In genomic region chr3:112231727-112232126, GRCh38 we compare ENCODE assay signal across 23 cellular contexts.
"Had no signal": no experiment of that assay in that cellular context is flagged by ENCODE, and none has a peak within 500 bp of the region (broad histone marks: within the 10 kb centered on the region; RNA-seq: fewer than 3 reads in every experiment).

No MANE protein-coding gene starts in this region.

- H3K4me3 ChIP-seq: coronary artery, dorsolateral prefrontal cortex, esophagus muscularis mucosa, gastrocnemius medialis, heart right ventricle, left lung, lower lobe of right lung had no signal

- DNase-seq: dermis blood vessel endothelial cell; dorsolateral prefrontal cortex; effector CD4-positive, alpha-beta T cell; effector memory CD4-positive, alpha-beta T cell; foreskin melanocyte; gastrocnemius medialis; glutamatergic neuron; head of caudate nucleus; heart right ventricle; hippocampal formation; left cardiac atrium; left lung; left ventricle myocardium superior; lower lobe of right lung; mesenchymal stem cell; midbrain; naive thymus-derived CD4-positive, alpha-beta T cell had no signal

- H3K4me1 Mint-ChIP-seq: naive thymus-derived CD4-positive, alpha-beta T cell had no signal

- H3K27me3 ChIP-seq: dorsolateral prefrontal cortex, esophagus muscularis mucosa, gastrocnemius medialis, heart right ventricle, left lung had no signal

- H3K9me3 ChIP-seq: gastrocnemius medialis, lower lobe of right lung had no signal

- H3K36me3 ChIP-seq: esophagus muscularis mucosa, gastrocnemius medialis, heart right ventricle, left lung, lower lobe of right lung had no signal

- FAIRE-seq: colon, endothelial cell of umbilical vein, islet of Langerhans, keratinocyte had no signal

- H3K4me1 ChIP-seq: esophagus muscularis mucosa, gastrocnemius medialis, heart right ventricle, left lung, lower lobe of right lung had no signal

- ATAC-seq: gastrocnemius medialis; heart right ventricle; left cardiac atrium; left lung; left ventricle myocardium superior; lower lobe of right lung; naive thymus-derived CD4-positive, alpha-beta T cell had no signal

- H3K4me3 Mint-ChIP-seq: naive thymus-derived CD4-positive, alpha-beta T cell had no signal

- H3K36me3 Mint-ChIP-seq: naive thymus-derived CD4-positive, alpha-beta T cell had no signal

- H3K27ac ChIP-seq: coronary artery, dorsolateral prefrontal cortex, esophagus muscularis mucosa, gastrocnemius medialis, heart right ventricle, left lung, lower lobe of right lung had no signal
